In genomic region chr6:2857185-2857579, GRCh38 we compare ENCODE assay signal across 9 cellular contexts. TPM values are rescaled to one million over a fixed set of nuclear protein-coding genes. Genes with fewer than 3 reads are reported as not detected.
DNase-seq lines count a peak whose midpoint lies in the region; ATAC-seq lines count a peak whose summit lies in the region.
"Had no signal": no experiment of that assay in that cellular context is flagged by ENCODE, and none has a peak within 500 bp of the region (broad histone marks: within the 10 kb centered on the region; RNA-seq: fewer than 3 reads in every experiment).

No MANE protein-coding gene starts in this region.

- H3K36me3 ChIP-seq in mucosa of rectum (ENCODE audit: control insufficient read depth in 2 of 2, insufficient read depth in 2 of 2, low read length in 2 of 2), result no peaks in the 10 kb centered on the region

- H3K36me3 Mint-ChIP-seq in activated naive CD8-positive, alpha-beta T cell treated with anti-CD3 and anti-CD28 coated beads, Interleukin-2, amount 50 U/mL, for 24 hours (ENCODE audit: low read depth), result peaks cover 6% of the 10 kb centered on the region

- H3K4me3 Mint-ChIP-seq in activated naive CD8-positive, alpha-beta T cell treated with anti-CD3 and anti-CD28 coated beads, Interleukin-2, amount 50 U/mL, for 24 hours, result peak overlapping the region; percentile 92

- no peak overlapping the region for H3K4me3 ChIP-seq in right cardiac atrium (ENCODE audit: low read length)
- no peak overlapping the region for H3K4me3 ChIP-seq in mucosa of rectum (ENCODE audit: low read length in 2 of 2)

- no peaks in the 10 kb centered on the region for H3K9me3 Mint-ChIP-seq in activated naive CD8-positive, alpha-beta T cell treated with anti-CD3 and anti-CD28 coated beads, Interleukin-2, amount 50 U/mL, for 24 hours

- no peak overlapping the region for H3K9ac ChIP-seq in mucosa of rectum (ENCODE audit: low read depth in 1 of 2, low read length in 2 of 2)

- ATAC-seq in right cardiac atrium, result no peak
- no peak for ATAC-seq in left ventricle myocardium superior
- ATAC-seq in activated naive CD8-positive, alpha-beta T cell treated with anti-CD3 and anti-CD28 coated beads, Interleukin-2, amount 50 U/mL, for 24 hours, result no peak
- ATAC-seq in HG03439 (IDR thresholded peaks at IDR 0.05; ENCODE audit: unreplicated experiment), result no peak

- DNase-seq in right cardiac atrium, result no peak
- no peak for DNase-seq in left ventricle myocardium superior
- no peak for DNase-seq in activated naive CD8-positive, alpha-beta T cell treated with anti-CD3 and anti-CD28 coated beads, Interleukin-2, amount 50 U/mL, for 24 hours
- DNase-seq in posterior vena cava (ENCODE audit: low spot score), result no peak
- DNase-seq in NOMO-1 treated with dmso at 0.1 percent for 144 hours (lab: John Stamatoyannopoulos, UW; ENCODE audit: unreplicated experiment), result no peak
- DNase-seq in NCI-H2171 (lab: John Stamatoyannopoulos, UW), result no peak
- DNase-seq: hippocampal formation had no signal

- peaks cover 91% of the 10 kb centered on the region for H3K4me1 Mint-ChIP-seq in activated naive CD8-positive, alpha-beta T cell treated with anti-CD3 and anti-CD28 coated beads, Interleukin-2, amount 50 U/mL, for 24 hours

- H3K9me3 ChIP-seq in right cardiac atrium (ENCODE audit: control insufficient read depth, low read length), result no peaks in the 10 kb centered on the region
- no peaks in the 10 kb centered on the region for H3K9me3 ChIP-seq in mucosa of rectum (ENCODE audit: control insufficient read depth in 2 of 2, low read length in 2 of 2)

- intact Hi-C loops in right cardiac atrium (cut with DNase I) (loop anchor here in 2 of 4 donors (5.0 to 10.0 kb wide), 4 partner anchors 48 to 198 kb away; partner anchors contain the start of gene SERPINB9 (in 1 of the 2)), left ventricle myocardium superior (cut with micrococcal nuclease) (loop anchor here (10.0 kb wide), 1 partner anchor 48 kb away; the partner anchor contains the start of gene SERPINB9), posterior vena cava (cut with DNase I) (loop anchor here in 1 of 2 donors (10.0 kb wide), 1 partner anchor 78 kb away; no protein-coding TSS in a partner anchor)

- peak overlapping the region; percentile 73 for H3K27ac ChIP-seq in right cardiac atrium (ENCODE audit: low read length)
- H3K27ac ChIP-seq in mucosa of rectum (ENCODE audit: low read depth in 2 of 2, low read length in 2 of 2), result peak overlapping the region; percentile 74 to 84

- no peaks in the 10 kb centered on the region for H3K27me3 ChIP-seq in right cardiac atrium (ENCODE audit: control insufficient read depth, insufficient read depth)
- H3K27me3 ChIP-seq in mucosa of rectum (ENCODE audit: control insufficient read depth in 2 of 2, insufficient read depth in 2 of 2, low read length in 2 of 2), result no peaks in the 10 kb centered on the region

- peaks cover 13% of the 10 kb centered on the region for H3K4me1 ChIP-seq in right cardiac atrium (ENCODE audit: control insufficient read depth, insufficient read depth, low read length)
- H3K4me1 ChIP-seq in mucosa of rectum (ENCODE audit: control insufficient read depth in 2 of 2, insufficient read depth in 2 of 2, low read length in 2 of 2), result peaks cover 27 to 28% of the 10 kb centered on the region in 2 donors

- WGBS in right cardiac atrium, result 64% methylated on average over 7 of the region's 7 CpGs

- H3K27me3 Mint-ChIP-seq in activated naive CD8-positive, alpha-beta T cell treated with anti-CD3 and anti-CD28 coated beads, Interleukin-2, amount 50 U/mL, for 24 hours, result no peaks in the 10 kb centered on the region

- peak overlapping the region; percentile 99 for H3K27ac Mint-ChIP-seq in activated naive CD8-positive, alpha-beta T cell treated with anti-CD3 and anti-CD28 coated beads, Interleukin-2, amount 50 U/mL, for 24 hours

RNA-seq across cellular contexts. Expression of gene SERPINB1, which starts 15.5 kb away (rescaled TPM):
- total RNA-seq in right cardiac atrium, result 10 to 100 TPM; 27.3 to 42.1 (median 32.7) TPM
- 23.6 TPM for polyA plus RNA-seq in right cardiac atrium
- 25.4 TPM for total RNA-seq in left ventricle myocardium superior
- total RNA-seq in posterior vena cava, result 10 to 100 TPM; 30.8 to 44.0 TPM

RNA-seq across cellular contexts. Expression of gene SERPINB9, which starts 45.9 kb away (rescaled TPM):
- 10 to 100 TPM in 1 of 4 donors, 1 to 10 TPM in 3; 6.8 to 15.8 (median 8.6) TPM for total RNA-seq in right cardiac atrium
- polyA plus RNA-seq in right cardiac atrium, result 3.5 TPM
- total RNA-seq in left ventricle myocardium superior, result 2.9 TPM
- total RNA-seq in posterior vena cava, result 10 to 100 TPM in 1 of 2 donors, 1 to 10 TPM in 1; 9.9 to 12.8 TPM
